In the genomic region with DNA sequence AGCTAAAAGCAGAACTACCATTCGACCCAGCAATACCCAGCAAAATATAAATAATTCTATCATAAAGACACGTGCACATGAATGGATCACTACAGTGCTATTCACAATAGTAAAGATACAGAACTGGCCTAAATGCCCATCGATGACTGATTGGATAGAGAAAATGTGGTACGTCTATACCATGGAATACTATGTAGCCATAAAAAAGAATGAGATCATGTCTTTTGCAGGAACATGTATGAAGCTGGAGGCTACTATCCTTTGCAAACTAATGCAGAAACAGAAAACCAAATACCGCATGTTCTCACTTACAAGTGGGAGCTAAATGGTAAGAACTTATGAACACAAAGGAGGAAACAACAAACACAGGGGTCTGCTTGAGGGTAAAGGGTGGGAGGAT, we compare ENCODE assay signal across 29 cellular contexts.
"Had no signal": no experiment of that assay in that cellular context is flagged by ENCODE, and none has a peak within 500 bp of the region (broad histone marks: within the 10 kb centered on the region; RNA-seq: fewer than 3 reads in every experiment).

No MANE protein-coding gene starts in this region.

- ATAC-seq: effector memory CD8-positive, alpha-beta T cell; esophagus mucosa; foreskin keratinocyte; gastrocnemius medialis; gastroesophageal sphincter; heart left ventricle; heart right ventricle had no signal

- H3K36me3 ChIP-seq: colonic mucosa had no signal

- H3K27me3 Mint-ChIP-seq: dendritic cell treated with granulocyte-macrophage colony-stimulating factor and Interleukin-4, amounts not matched to agents 40 ng/mL and 50 ng/mL, for 4 days; effector memory CD8-positive, alpha-beta T cell had no signal

- DNase-seq: colonic mucosa; cortex of kidney; dermis blood vessel endothelial cell; dorsolateral prefrontal cortex; effector CD4-positive, alpha-beta T cell; effector CD8-positive, alpha-beta T cell; effector memory CD4-positive, alpha-beta T cell; effector memory CD8-positive, alpha-beta T cell; endodermal cell; erythroblast; esophagus squamous epithelium; foreskin fibroblast; foreskin keratinocyte; foreskin melanocyte; gastrocnemius medialis; glutamatergic neuron; head of caudate nucleus; heart left ventricle; heart right ventricle had no signal

- H3K9me3 Mint-ChIP-seq: dendritic cell treated with granulocyte-macrophage colony-stimulating factor and Interleukin-4, amounts not matched to agents 40 ng/mL and 50 ng/mL, for 4 days; effector memory CD8-positive, alpha-beta T cell had no signal

- H3K4me3 ChIP-seq: colonic mucosa, coronary artery, dorsolateral prefrontal cortex, esophagus muscularis mucosa, esophagus squamous epithelium, gastrocnemius medialis, gastroesophageal sphincter, heart left ventricle, heart right ventricle, hepatocyte had no signal

- H3K79me2 ChIP-seq: hepatocyte had no signal

- H3K27ac ChIP-seq: colonic mucosa, coronary artery, dorsolateral prefrontal cortex, epithelial cell of prostate, esophagus muscularis mucosa, esophagus squamous epithelium, foreskin keratinocyte, gastrocnemius medialis, gastroesophageal sphincter, heart left ventricle, heart right ventricle, hepatocyte had no signal

- H3K4me2 ChIP-seq: hepatocyte had no signal

- H2AFZ ChIP-seq: hepatocyte had no signal

- H3K27ac Mint-ChIP-seq: dendritic cell treated with granulocyte-macrophage colony-stimulating factor and Interleukin-4, amounts not matched to agents 40 ng/mL and 50 ng/mL, for 4 days; effector memory CD8-positive, alpha-beta T cell; endodermal cell had no signal

- H3K9me3 ChIP-seq: colonic mucosa, gastrocnemius medialis had no signal

- H3K4me1 ChIP-seq: esophagus muscularis mucosa, esophagus squamous epithelium, foreskin keratinocyte, gastrocnemius medialis, gastroesophageal sphincter, heart left ventricle, heart right ventricle had no signal

- FAIRE-seq: endometrium, endothelial cell of umbilical vein, frontal cortex had no signal

- H3K4me3 Mint-ChIP-seq: dendritic cell treated with granulocyte-macrophage colony-stimulating factor and Interleukin-4, amounts not matched to agents 40 ng/mL and 50 ng/mL, for 4 days; effector memory CD8-positive, alpha-beta T cell; endodermal cell had no signal

- H3K27me3 ChIP-seq: colonic mucosa, dorsolateral prefrontal cortex, esophagus muscularis mucosa, esophagus squamous epithelium, foreskin keratinocyte, gastrocnemius medialis, gastroesophageal sphincter, heart left ventricle, heart right ventricle, hepatocyte had no signal
